Comparison of ENCODE assay signal across 20 cellular contexts in the genomic region with DNA sequence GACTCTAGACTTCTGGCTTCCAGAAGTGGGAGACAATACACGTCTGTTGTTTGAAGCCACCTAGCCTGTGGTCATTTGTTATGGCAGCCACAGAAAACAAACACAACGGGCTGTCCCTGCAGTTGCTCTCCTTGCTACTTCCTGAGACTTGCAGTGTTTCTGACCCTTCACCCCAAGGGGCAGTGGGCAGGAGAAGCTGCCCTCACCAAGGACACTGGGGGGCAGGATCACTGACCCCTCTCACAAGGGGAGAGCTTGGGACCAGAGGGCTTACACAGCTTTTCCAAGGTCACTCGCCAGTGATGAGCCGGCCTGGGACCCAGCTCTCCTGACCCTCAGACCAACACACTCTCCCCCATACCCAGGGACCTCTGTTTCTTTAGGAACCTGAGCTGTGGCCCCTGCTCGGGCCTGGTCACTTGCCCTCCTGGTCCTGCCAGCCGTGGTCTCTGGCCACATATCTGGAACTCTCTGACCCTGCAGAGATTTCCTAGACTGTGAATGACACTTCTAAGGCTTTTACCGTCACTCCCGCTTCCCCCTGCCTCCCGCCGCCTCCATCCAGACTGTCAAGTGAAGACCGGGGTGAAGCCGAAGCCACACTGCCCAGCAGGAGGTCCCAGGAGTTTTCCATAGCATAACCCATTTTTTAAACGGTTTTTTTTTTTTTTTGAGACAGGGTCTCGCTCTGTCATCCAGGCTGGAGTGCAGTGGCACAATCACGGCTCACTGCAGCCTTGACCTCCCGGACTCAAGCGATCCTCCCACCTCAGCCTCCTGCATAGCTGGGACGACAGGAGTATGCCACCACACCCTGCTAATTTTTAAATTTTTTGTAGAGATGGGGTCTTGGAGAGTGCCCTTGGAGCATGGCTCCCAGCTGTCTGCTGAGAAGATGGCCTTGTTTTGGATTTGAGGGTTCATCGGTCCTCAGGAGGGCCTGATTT. TPM values are rescaled to one million over a fixed set of nuclear protein-coding genes. Genes with fewer than 3 reads are reported as not detected.
DNase-seq lines count a peak whose midpoint lies in the region; ATAC-seq, FAIRE-seq and TF ChIP-seq lines count a peak whose summit lies in the region.
"Had no signal": no experiment of that assay in that cellular context is flagged by ENCODE, and none has a peak within 500 bp of the region (broad histone marks: within the 10 kb centered on the region; RNA-seq: fewer than 3 reads in every experiment).

No MANE protein-coding gene starts in this region.

- 58 to 62% methylated on average over 18 to 19 of the region's 19 CpGs for WGBS in aorta, 2 donors

- no peaks in the 10 kb centered on the region for H3K4me1 Mint-ChIP-seq in activated CD4-positive, alpha-beta T cell treated with anti-CD3 and anti-CD28 coated beads, Interleukin-2, amount 10 ng/mL, durations not matched to agents 7 days and 5 days
- peaks cover 5% of the 10 kb centered on the region for H3K4me1 Mint-ChIP-seq in activated CD4-positive, alpha-beta T cell treated with anti-CD3 and anti-CD28 coated beads for 36 hours
- H3K4me1 Mint-ChIP-seq in nephron progenitor cell = peaks cover 35% of the 10 kb centered on the region

- no peak overlapping the region for H3K4me3 Mint-ChIP-seq in activated CD4-positive, alpha-beta T cell treated with anti-CD3 and anti-CD28 coated beads, Interleukin-2, amount 10 ng/mL, durations not matched to agents 7 days and 5 days
- H3K4me3 Mint-ChIP-seq in activated CD4-positive, alpha-beta T cell treated with anti-CD3 and anti-CD28 coated beads for 36 hours = no peak overlapping the region
- no peak overlapping the region for H3K4me3 Mint-ChIP-seq in nephron progenitor cell
- H3K4me3 Mint-ChIP-seq: CD14-positive monocyte; CD4-positive, alpha-beta memory T cell; HFFc6 had no signal

- H3K4me3 ChIP-seq in bronchial epithelial cell (ENCODE audit: low read depth, low read length) (no peak overlapping the region), aorta (ENCODE audit: low read length in 2 of 2) (no peak overlapping the region)
- H3K4me3 ChIP-seq: A549, GM12878 had no signal

- peak overlapping the region; percentile 41 for H3K27ac Mint-ChIP-seq in activated CD4-positive, alpha-beta T cell treated with anti-CD3 and anti-CD28 coated beads, Interleukin-2, amount 10 ng/mL, durations not matched to agents 7 days and 5 days
- H3K27ac Mint-ChIP-seq in activated CD4-positive, alpha-beta T cell treated with anti-CD3 and anti-CD28 coated beads for 36 hours = no peak overlapping the region
- peak overlapping the region; percentile 77 for H3K27ac Mint-ChIP-seq in nephron progenitor cell
- H3K27ac Mint-ChIP-seq: CD14-positive monocyte; CD4-positive, alpha-beta memory T cell; HFFc6 had no signal

- TF ChIP-seq CTCF in bronchial epithelial cell (IDR thresholded peaks at IDR 0.05; ENCODE audit: insufficient read depth, low read length, severe bottlenecking) = no peak
- TF ChIP-seq CTCF in nephron progenitor cell (IDR thresholded peaks at IDR 0.05) = no peak

- no peaks in the 10 kb centered on the region for H3K36me3 Mint-ChIP-seq in activated CD4-positive, alpha-beta T cell treated with anti-CD3 and anti-CD28 coated beads, Interleukin-2, amount 10 ng/mL, durations not matched to agents 7 days and 5 days (ENCODE audit: low read depth)
- H3K36me3 Mint-ChIP-seq in activated CD4-positive, alpha-beta T cell treated with anti-CD3 and anti-CD28 coated beads for 36 hours (ENCODE audit: low read depth) = no peaks in the 10 kb centered on the region
- no peaks in the 10 kb centered on the region for H3K36me3 Mint-ChIP-seq in nephron progenitor cell (ENCODE audit: low read depth)
- H3K36me3 Mint-ChIP-seq: CD14-positive monocyte; CD4-positive, alpha-beta memory T cell had no signal

- POLR2A ChIA-PET in activated CD4-positive, alpha-beta T cell treated with anti-CD3 and anti-CD28 coated beads, Interleukin-2, amount 10 ng/mL, durations not matched to agents 7 days and 5 days (lab: Charles Lee) = no interaction called here
- POLR2A ChIA-PET in activated CD4-positive, alpha-beta T cell treated with anti-CD3 and anti-CD28 coated beads for 36 hours (lab: Charles Lee) = no interaction called here

- peaks cover 15% of the 10 kb centered on the region for H3K27me3 Mint-ChIP-seq in activated CD4-positive, alpha-beta T cell treated with anti-CD3 and anti-CD28 coated beads, Interleukin-2, amount 10 ng/mL, durations not matched to agents 7 days and 5 days
- H3K27me3 Mint-ChIP-seq in activated CD4-positive, alpha-beta T cell treated with anti-CD3 and anti-CD28 coated beads for 36 hours = peaks cover 12% of the 10 kb centered on the region
- peaks cover 43% of the 10 kb centered on the region for H3K27me3 Mint-ChIP-seq in nephron progenitor cell (ENCODE audit: low read depth, poor library complexity)

- no peak for DNase-seq in activated CD4-positive, alpha-beta T cell treated with anti-CD3 and anti-CD28 coated beads, Interleukin-2, amount 10 ng/mL, durations not matched to agents 7 days and 5 days
- DNase-seq in activated CD4-positive, alpha-beta T cell treated with anti-CD3 and anti-CD28 coated beads for 36 hours = no peak
- DNase-seq in bronchial epithelial cell (ENCODE audit: low read depth) (no peak), nephron progenitor cell (no peak), aorta (peak; percentile 15 to 55), NCI-H510A treated with DMSO at 0.1 percent for 48 hours (lab: John Stamatoyannopoulos, UW) (no peak), globus pallidus (ENCODE audit: low spot score) (no peak)
- DNase-seq: AML-193; CD4-positive, alpha-beta memory T cell; DMS153; DMS79 treated with DMSO at 0.1 percent for 48 hours; GOT3; H7; HFFc6 had no signal

- H3K4me1 ChIP-seq in aorta (ENCODE audit: control insufficient read depth in 1 of 2, insufficient read depth in 2 of 2, low read length in 2 of 2) = no peaks in the 10 kb centered on the region

- no peaks in the 10 kb centered on the region for H3K9me3 Mint-ChIP-seq in activated CD4-positive, alpha-beta T cell treated with anti-CD3 and anti-CD28 coated beads, Interleukin-2, amount 10 ng/mL, durations not matched to agents 7 days and 5 days
- no peaks in the 10 kb centered on the region for H3K9me3 Mint-ChIP-seq in activated CD4-positive, alpha-beta T cell treated with anti-CD3 and anti-CD28 coated beads for 36 hours (ENCODE audit: low read depth)
- no peaks in the 10 kb centered on the region for H3K9me3 Mint-ChIP-seq in nephron progenitor cell
- H3K9me3 Mint-ChIP-seq: CD4-positive, alpha-beta memory T cell; HFFc6 had no signal

- no peaks in the 10 kb centered on the region for H3K9me3 ChIP-seq in aorta (ENCODE audit: control insufficient read depth, low read length)
- H3K9me3 ChIP-seq: A549 had no signal

- H3K27me3 ChIP-seq in bronchial epithelial cell (ENCODE audit: control insufficient read depth, insufficient read depth, low read length) (peaks cover 17% of the 10 kb centered on the region), aorta (ENCODE audit: control insufficient read depth in 1 of 2, insufficient read depth in 2 of 2, low read length in 1 of 2) (no peaks in the 10 kb centered on the region)

- FAIRE-seq in bronchial epithelial cell (lab: Jason Lieb, UNC) = peak; percentile 73
- FAIRE-seq: A549, GM12878 had no signal

- intact Hi-C loops in activated CD4-positive, alpha-beta T cell treated with anti-CD3 and anti-CD28 coated beads for 36 hours (cut with DNase I, micrococcal nuclease) = loop anchor here in 1 of 2 experiments (5.0 kb wide), 1 partner anchor 136 kb away; no protein-coding TSS in a partner anchor
- intact Hi-C loops in aorta (cut with DNase I) = no loop called here

- no peak for ATAC-seq in activated CD4-positive, alpha-beta T cell treated with anti-CD3 and anti-CD28 coated beads for 36 hours
- no peak for ATAC-seq in aorta (ENCODE audit: low FRiP score)
- ATAC-seq: A549, GM12878, HCT116 had no signal

- CTCF ChIA-PET in activated CD4-positive, alpha-beta T cell treated with anti-CD3 and anti-CD28 coated beads, Interleukin-2, amount 10 ng/mL, durations not matched to agents 7 days and 5 days (lab: Charles Lee) = no interaction called here
- CTCF ChIA-PET in activated CD4-positive, alpha-beta T cell treated with anti-CD3 and anti-CD28 coated beads for 36 hours (lab: Charles Lee) = no interaction called here

- H3K27ac ChIP-seq in aorta (ENCODE audit: low read depth in 1 of 2, low read length in 2 of 2) = no peak overlapping the region
- H3K27ac ChIP-seq: 22Rv1, A549 had no signal

- H3K36me3 ChIP-seq in bronchial epithelial cell (ENCODE audit: control insufficient read depth, insufficient read depth, low read length) (no peaks in the 10 kb centered on the region), aorta (ENCODE audit: control insufficient read depth in 1 of 2, insufficient read depth in 2 of 2, low read length in 1 of 2) (no peaks in the 10 kb centered on the region)

RNA-seq across cellular contexts. Expression of gene ATP2B2, which starts 4.4 kb away (rescaled TPM):
- not detected for total RNA-seq in activated CD4-positive, alpha-beta T cell treated with anti-CD3 and anti-CD28 coated beads, Interleukin-2, amount 10 ng/mL, durations not matched to agents 7 days and 5 days
- total RNA-seq in activated CD4-positive, alpha-beta T cell treated with anti-CD3 and anti-CD28 coated beads for 36 hours = under 1 TPM in 1 of 2 experiments, not detected in 1; 0.05 TPM
- total RNA-seq in bronchial epithelial cell (not detected in 2 replicates), aorta (under 1 TPM; 0.29 to 0.30 TPM)
- polyA plus RNA-seq in aorta = not detected
- total RNA-seq: CD4-positive, alpha-beta memory T cell; GM12878; HFFc6 had no signal
- polyA plus RNA-seq: BJ; CD14-positive monocyte; CD4-positive, alpha-beta memory T cell had no signal

Comparison
In these comparisons a context has a peak if more than half of its experiments do, and no peak if none do; other contexts are left out.
1. DNase-seq: peak in aorta (2 of 2); none in activated CD4-positive, alpha-beta T cell treated with anti-CD3 and anti-CD28 coated beads, Interleukin-2, amount 10 ng/mL, durations not matched to agents 7 days and 5 days (single experiment), activated CD4-positive, alpha-beta T cell treated with anti-CD3 and anti-CD28 coated beads for 36 hours (single experiment), bronchial epithelial cell (single experiment), nephron progenitor cell (single experiment), NCI-H510A treated with DMSO at 0.1 percent for 48 hours (single experiment) and globus pallidus (single experiment).